In genomic region chr4:183072181-183072580, GRCh38 we compare ENCODE assay signal across 22 cellular contexts.
"Had no signal": no experiment of that assay in that cellular context is flagged by ENCODE, and none has a peak within 500 bp of the region (broad histone marks: within the 10 kb centered on the region; RNA-seq: fewer than 3 reads in every experiment).

No MANE protein-coding gene starts in this region.

- FAIRE-seq: kidney had no signal

- H3K27me3 ChIP-seq: gastrocnemius medialis, right lobe of liver, stomach, thyroid gland, vagina had no signal

- H3K4me1 ChIP-seq: gastrocnemius medialis, parathyroid adenoma, vagina had no signal

- DNase-seq: dorsolateral prefrontal cortex; effector CD4-positive, alpha-beta T cell; foreskin fibroblast; gastrocnemius medialis; head of caudate nucleus; kidney; naive B cell; right lobe of liver; stimulated activated CD4-positive, alpha-beta T cell treated with anti-CD3 and anti-CD28 coated beads, Interleukin-2, amount 100 ng/mL, for 24 hours; stimulated activated CD4-positive, alpha-beta T cell treated with anti-CD3 and anti-CD28 coated beads, Interleukin-4, amount 100 ng/mL, for 24 hours; stimulated activated naive CD4-positive, alpha-beta T cell treated with Interleukin-2 at 50 U/mL for 16 hours; stomach; thyroid gland had no signal

- H3K4me3 ChIP-seq: dorsolateral prefrontal cortex, gastrocnemius medialis, lung, right lobe of liver, stomach, thyroid gland, vagina had no signal

- H3K36me3 ChIP-seq: gastrocnemius medialis, neutrophil, right lobe of liver, stomach, thyroid gland, vagina had no signal

- H3K9me3 ChIP-seq: neutrophil, right lobe of liver, thyroid gland, vagina had no signal

- ATAC-seq: esophagus mucosa; gastrocnemius medialis; left lobe of liver; natural killer cell treated with Interleukin-12 subunit alpha and Interleukin-12 subunit beta and Interleukin-15 and Interleukin-18, amount 100 ng/mL, for 72 hours; right lobe of liver; stimulated activated effector memory CD8-positive, alpha-beta T cell treated with anti-CD3 and anti-CD28 coated beads, Interleukin-12 subunit alpha, Interleukin-12 subunit beta, amount 100 ng/mL, for 72 hours had no signal

- H3K27ac ChIP-seq: dorsolateral prefrontal cortex, epithelial cell of prostate, gastrocnemius medialis, neutrophil, parathyroid adenoma, right lobe of liver, stomach, thyroid gland, vagina had no signal
